ENCODE assay signal across 8 cellular contexts in genomic region chr4:38131371-38132139, GRCh38.
DNase-seq lines count a peak whose midpoint lies in the region; ATAC-seq and TF ChIP-seq lines count a peak whose summit lies in the region.

No MANE protein-coding gene starts in this region.

- no peak overlapping the region for H3K9ac ChIP-seq in neuronal stem cell (ENCODE audit: low read depth, low read length, poor library complexity)

- peaks cover 45 to 71% (median 55%) of the 10 kb centered on the region in 4 donors for H3K4me1 Mint-ChIP-seq in CD4-positive, alpha-beta memory T cell
- H3K4me1 Mint-ChIP-seq in activated CD4-positive, alpha-beta T cell treated with anti-CD3 and anti-CD28 coated beads, Interleukin-2, amount 10 ng/mL, durations not matched to agents 24 days and 14 days: peaks cover 52% of the 10 kb centered on the region

- peak overlapping the region; percentile 31 for H2AFZ ChIP-seq in neuronal stem cell (ENCODE audit: low read length)

- H3K4me3 ChIP-seq in CD4-positive, alpha-beta memory T cell (ENCODE audit: low read length in 2 of 2): peak overlapping the region in 1 of 2 donors; percentile 32
- H3K4me3 ChIP-seq in dorsolateral prefrontal cortex (peak overlapping the region in 7 of 59 donors; percentile 2 to 33 (median 10)), neuronal stem cell (ENCODE audit: low read length in 2 of 2) (no peak overlapping the region), suprapubic skin (no peak overlapping the region)

- no peak overlapping the region for H2BK15ac ChIP-seq in neuronal stem cell (ENCODE audit: low read length)

- H3K4me1 ChIP-seq in CD4-positive, alpha-beta memory T cell (ENCODE audit: insufficient read depth, low read length): peaks cover 60% of the 10 kb centered on the region
- H3K4me1 ChIP-seq in neuronal stem cell (ENCODE audit: control insufficient read depth in 2 of 2, insufficient read depth in 1 of 2, low read depth in 1 of 2, low read length in 2 of 2): peaks cover 23 to 30% of the 10 kb centered on the region in 2 donors
- H3K4me1 ChIP-seq in suprapubic skin: peaks cover 40% of the 10 kb centered on the region

- no peak overlapping the region for H2BK12ac ChIP-seq in neuronal stem cell (ENCODE audit: low read length)

- WGBS in neuronal stem cell (ENCODE audit: extremely low coverage in 2 of 2, insufficient read length in 2 of 2, insufficient replicate concordance in 1 of 2), 2 donors: no CpG with 5 or more reads among the region's 12 CpGs
- WGBS in suprapubic skin: 59% methylated on average over 12 of the region's 12 CpGs

- peaks cover 35 to 53% of the 10 kb centered on the region in 2 donors for H3K36me3 Mint-ChIP-seq in CD4-positive, alpha-beta memory T cell
- H3K36me3 Mint-ChIP-seq in activated CD4-positive, alpha-beta T cell treated with anti-CD3 and anti-CD28 coated beads, Interleukin-2, amount 10 ng/mL, durations not matched to agents 24 days and 14 days (ENCODE audit: low read depth): peaks cover 55% of the 10 kb centered on the region

- H3K36me3 ChIP-seq in CD4-positive, alpha-beta memory T cell (ENCODE audit: insufficient read depth, low read length): no peaks in the 10 kb centered on the region
- H3K36me3 ChIP-seq in neuronal stem cell (replicated peaks in 1 of 2; ENCODE audit: control insufficient read depth in 2 of 2, insufficient read depth in 2 of 2, low read length in 2 of 2): peaks cover 2 to 35% of the 10 kb centered on the region in 2 donors
- peaks cover 6% of the 10 kb centered on the region for H3K36me3 ChIP-seq in suprapubic skin

- no peak overlapping the region for H3K14ac ChIP-seq in neuronal stem cell (ENCODE audit: low read length)

- no peaks in the 10 kb centered on the region for H3K27me3 ChIP-seq in CD4-positive, alpha-beta memory T cell (ENCODE audit: insufficient read depth, low read length)
- H3K27me3 ChIP-seq in dorsolateral prefrontal cortex (no peaks in the 10 kb centered on the region), neuronal stem cell (ENCODE audit: control insufficient read depth in 3 of 3, insufficient read depth in 3 of 3, low read depth in 1 of 3, low read length in 3 of 3) (no peaks in the 10 kb centered on the region), suprapubic skin (no peaks in the 10 kb centered on the region)

- TF ChIP-seq CTCF in dorsolateral prefrontal cortex (IDR thresholded peaks at IDR 0.05 in 54 of 56, conservative IDR thresholded peaks at IDR 0.05 in 2 of 56; ENCODE audit: low read depth in 1 of 56, partially characterized antibody in 56 of 56): no peak
- TF ChIP-seq CTCF in suprapubic skin (IDR thresholded peaks at IDR 0.05): no peak

- TF ChIP-seq EP300 in suprapubic skin (IDR thresholded peaks at IDR 0.05): no peak

- CTCF ChIA-PET in CD4-positive, alpha-beta memory T cell (lab: Charles Lee; ENCODE audit: partially characterized antibody): interaction anchor here (0.9 to 2.2 kb wide), 5 partner anchors 9 to 47 kb away, joined by 3 to 5 read pairs (median 3); no protein-coding TSS in a partner anchor

- H3K27ac Mint-ChIP-seq in CD4-positive, alpha-beta memory T cell: peak overlapping the region; percentile 87 to 99 (median 95)
- H3K27ac Mint-ChIP-seq in activated CD4-positive, alpha-beta T cell treated with anti-CD3 and anti-CD28 coated beads, Interleukin-2, amount 10 ng/mL, durations not matched to agents 24 days and 14 days: peak overlapping the region; percentile 87

- H2BK5ac ChIP-seq in neuronal stem cell (ENCODE audit: low read length): no peak overlapping the region

- no peak overlapping the region for H4K8ac ChIP-seq in neuronal stem cell (ENCODE audit: low read depth, low read length)

- H3K4me2 ChIP-seq in neuronal stem cell (ENCODE audit: insufficient read depth, low read length, poor library complexity, severe bottlenecking): no peak overlapping the region

- H3K79me1 ChIP-seq in neuronal stem cell (ENCODE audit: low read depth, low read length): no peaks in the 10 kb centered on the region

- DNase-seq in CD4-positive, alpha-beta memory T cell: peak; percentile 82 to 93 (median 85)
- DNase-seq in activated CD4-positive, alpha-beta T cell treated with anti-CD3 and anti-CD28 coated beads, Interleukin-2, amount 10 ng/mL, durations not matched to agents 24 days and 14 days: peak; percentile 94
- DNase-seq in dorsolateral prefrontal cortex (no peak), neuronal stem cell (ENCODE audit: low spot score) (peak; percentile 37), suprapubic skin (ENCODE audit: low spot score in 2 of 2) (no peak), GM19238 (ENCODE audit: insufficient read length, low spot score) (no peak)

- no peak overlapping the region for H4K91ac ChIP-seq in neuronal stem cell (ENCODE audit: low read depth, low read length, poor library complexity)

- H3K18ac ChIP-seq in neuronal stem cell (ENCODE audit: low read length): no peak overlapping the region

- H3K27me3 Mint-ChIP-seq in CD4-positive, alpha-beta memory T cell: peaks cover 0 to 3% of the 10 kb centered on the region in 2 donors
- peaks cover 2% of the 10 kb centered on the region for H3K27me3 Mint-ChIP-seq in activated CD4-positive, alpha-beta T cell treated with anti-CD3 and anti-CD28 coated beads, Interleukin-2, amount 10 ng/mL, durations not matched to agents 24 days and 14 days

- intact Hi-C loops in CD4-positive, alpha-beta memory T cell (cut with micrococcal nuclease): loop anchor here (1.0 to 5.0 kb wide), 7 partner anchors 23 to 601 kb away; partner anchors contain the start of gene TBC1D1
- intact Hi-C loops in activated CD4-positive, alpha-beta T cell treated with anti-CD3 and anti-CD28 coated beads, Interleukin-2, amount 10 ng/mL, durations not matched to agents 24 days and 14 days (cut with micrococcal nuclease): loop anchor here (1.0 to 10.0 kb wide), 17 partner anchors 30 to 1221 kb away; partner anchors contain the start of genes PGM2, RELL1, TBC1D1 and TLR1
- intact Hi-C loops in dorsolateral prefrontal cortex (cut with DNase I): no loop called here

- H3K23ac ChIP-seq in neuronal stem cell (ENCODE audit: low read depth, low read length, poor library complexity): no peak overlapping the region

- no peaks in the 10 kb centered on the region for H3K9me3 ChIP-seq in CD4-positive, alpha-beta memory T cell (ENCODE audit: control insufficient read depth in 1 of 2, low read length in 2 of 2)
- H3K9me3 ChIP-seq in neuronal stem cell (replicated peaks in 1 of 2; ENCODE audit: control insufficient read depth in 2 of 2, insufficient read depth in 1 of 2, low read depth in 1 of 2, low read length in 2 of 2): no peaks in the 10 kb centered on the region
- no peaks in the 10 kb centered on the region for H3K9me3 ChIP-seq in suprapubic skin

- peaks cover 0 to 8% (median 0%) of the 10 kb centered on the region in 8 donors for H3K9me3 Mint-ChIP-seq in CD4-positive, alpha-beta memory T cell
- no peaks in the 10 kb centered on the region for H3K9me3 Mint-ChIP-seq in activated CD4-positive, alpha-beta T cell treated with anti-CD3 and anti-CD28 coated beads, Interleukin-2, amount 10 ng/mL, durations not matched to agents 24 days and 14 days

- no peak for TF ChIP-seq POLR2A in suprapubic skin (IDR thresholded peaks at IDR 0.05)

- no peak overlapping the region for H2BK120ac ChIP-seq in neuronal stem cell (ENCODE audit: low read depth, low read length)

- POLR2A ChIA-PET in CD4-positive, alpha-beta memory T cell (lab: Charles Lee; ENCODE audit: partially characterized antibody): interaction anchor here (0.7 to 4.0 kb wide), 10 partner anchors 8 to 378 kb away, joined by 3 to 29 read pairs (median 4); no protein-coding TSS in a partner anchor

- H3K27ac ChIP-seq in CD4-positive, alpha-beta memory T cell (ENCODE audit: low read depth, low read length): peak overlapping the region; percentile 59
- H3K27ac ChIP-seq in dorsolateral prefrontal cortex (peak overlapping the region in 50 of 59 donors; percentile 0 to 80 (median 48)), neuronal stem cell (replicated peaks; ENCODE audit: low read length) (peak overlapping the region; percentile 38), suprapubic skin (peak overlapping the region; percentile 72)

- no peak overlapping the region for H2AK5ac ChIP-seq in neuronal stem cell (ENCODE audit: low read depth, low read length)

- H3K4ac ChIP-seq in neuronal stem cell (ENCODE audit: low read length): no peak overlapping the region

- peak; percentile 29 for ATAC-seq in HG02970 (IDR thresholded peaks at IDR 0.05; ENCODE audit: low FRiP score, unreplicated experiment)
- ATAC-seq in GM19452 (IDR thresholded peaks at IDR 0.05; ENCODE audit: unreplicated experiment): no peak

- H3K4me3 Mint-ChIP-seq in CD4-positive, alpha-beta memory T cell: peak overlapping the region; percentile 45 to 87 (median 76)
- H3K4me3 Mint-ChIP-seq in activated CD4-positive, alpha-beta T cell treated with anti-CD3 and anti-CD28 coated beads, Interleukin-2, amount 10 ng/mL, durations not matched to agents 24 days and 14 days: peak overlapping the region; percentile 76

Comparison
In these comparisons a context has a peak if more than half of its experiments do, and no peak if none do; other contexts are left out.
1. DNase-seq: peak in CD4-positive, alpha-beta memory T cell (5 of 5), activated CD4-positive, alpha-beta T cell treated with anti-CD3 and anti-CD28 coated beads, Interleukin-2, amount 10 ng/mL, durations not matched to agents 24 days and 14 days (single experiment) and neuronal stem cell (single experiment); none in dorsolateral prefrontal cortex (0 of 10), suprapubic skin (0 of 2) and GM19238 (single experiment).
2. intact Hi-C loops: an anchor here in CD4-positive, alpha-beta memory T cell (1.0 to 5.0 kb wide) and activated CD4-positive, alpha-beta T cell treated with anti-CD3 and anti-CD28 coated beads, Interleukin-2, amount 10 ng/mL, durations not matched to agents 24 days and 14 days (1.0 to 10.0 kb wide); none called in dorsolateral prefrontal cortex.
3. Peak in every context shown above with its lines, with median percentiles within 50 percentile points of each other: H3K27ac ChIP-seq.